In genomic region chr3:151499198-151499597, GRCh38 we compare ENCODE assay signal across 35 cellular contexts. TPM values are rescaled to one million over a fixed set of nuclear protein-coding genes. Genes with fewer than 3 reads are reported as not detected.
"Had no signal": no experiment of that assay in that cellular context is flagged by ENCODE, and none has a peak within 500 bp of the region (broad histone marks: within the 10 kb centered on the region; RNA-seq: fewer than 3 reads in every experiment).

No MANE protein-coding gene starts in this region.

- FAIRE-seq: astrocyte, colon, frontal cortex had no signal

- H3K4me1 ChIP-seq: esophagus muscularis mucosa had no signal

- H3K4me3 Mint-ChIP-seq: activated B cell treated with CpG ODN at 0.5 μM for 24 hours; activated CD4-positive, alpha-beta memory T cell treated with anti-CD3 and anti-CD28 coated beads, Interleukin-2, amount 10 ng/mL, durations not matched to agents 7 days and 5 days; activated CD4-positive, alpha-beta T cell treated with anti-CD3 and anti-CD28 coated beads, Interleukin-2, amount 10 ng/mL, durations not matched to agents 24 days and 14 days; activated naive CD8-positive, alpha-beta T cell; activated T-cell treated with anti-CD3 and anti-CD28 coated beads, Interleukin-2, amount 50 U/mL, for 24 hours; activated T-cell treated with anti-CD3 and anti-CD28 coated beads, Interleukin-2, amount 50 U/mL, for 72 hours; activated T-helper 17 cell treated with anti-CD3 and anti-CD28 coated beads, Interleukin-2, amount 50 U/mL, for 72 hours; effector memory CD8-positive, alpha-beta T cell; T-cell; T-helper 1 cell treated with Interleukin-12 subunit alpha and Interleukin-12 subunit beta and Interleukin-4 antibody, amounts not matched to agents 30 μg/mL and 1 μg/mL, for 36 hours had no signal

- H3K27ac ChIP-seq: brain microvascular endothelial cell, esophagus muscularis mucosa, WERI-Rb-1 had no signal

- ATAC-seq: activated CD4-positive, CD25-positive, alpha-beta regulatory T cell treated with anti-CD3 and anti-CD28 coated beads, Interleukin-2, amount 50 U/mL, for 24 hours; activated T-cell treated with anti-CD3 and anti-CD28 coated beads, Interleukin-2, amount 50 U/mL, for 72 hours; activated T-helper 17 cell treated with anti-CD3 and anti-CD28 coated beads, Interleukin-2, amount 50 U/mL, for 72 hours; effector memory CD8-positive, alpha-beta T cell; T-cell had no signal

- H3K27ac Mint-ChIP-seq: activated B cell treated with CpG ODN at 0.5 μM for 24 hours; activated CD4-positive, alpha-beta memory T cell treated with anti-CD3 and anti-CD28 coated beads, Interleukin-2, amount 10 ng/mL, durations not matched to agents 7 days and 5 days; activated CD4-positive, alpha-beta T cell treated with anti-CD3 and anti-CD28 coated beads, Interleukin-2, amount 10 ng/mL, durations not matched to agents 24 days and 14 days; activated naive CD8-positive, alpha-beta T cell; activated T-cell treated with anti-CD3 and anti-CD28 coated beads, Interleukin-2, amount 50 U/mL, for 24 hours; activated T-cell treated with anti-CD3 and anti-CD28 coated beads, Interleukin-2, amount 50 U/mL, for 72 hours; activated T-helper 17 cell treated with anti-CD3 and anti-CD28 coated beads, Interleukin-2, amount 50 U/mL, for 72 hours; effector memory CD8-positive, alpha-beta T cell; T-cell; T-helper 1 cell treated with Interleukin-12 subunit alpha and Interleukin-12 subunit beta and Interleukin-4 antibody, amounts not matched to agents 30 μg/mL and 1 μg/mL, for 36 hours had no signal

- H3K4me1 Mint-ChIP-seq: activated B cell treated with CpG ODN at 0.5 μM for 24 hours; activated CD4-positive, alpha-beta memory T cell treated with anti-CD3 and anti-CD28 coated beads, Interleukin-2, amount 10 ng/mL, durations not matched to agents 7 days and 5 days; activated CD4-positive, alpha-beta T cell treated with anti-CD3 and anti-CD28 coated beads, Interleukin-2, amount 10 ng/mL, durations not matched to agents 24 days and 14 days; activated T-helper 17 cell treated with anti-CD3 and anti-CD28 coated beads, Interleukin-2, amount 50 U/mL, for 72 hours; T-cell had no signal

- H3K9me3 ChIP-seq: esophagus muscularis mucosa had no signal

- H3K27me3 Mint-ChIP-seq: activated CD4-positive, alpha-beta memory T cell treated with anti-CD3 and anti-CD28 coated beads, Interleukin-2, amount 10 ng/mL, durations not matched to agents 7 days and 5 days; activated CD4-positive, alpha-beta T cell treated with anti-CD3 and anti-CD28 coated beads, Interleukin-2, amount 10 ng/mL, durations not matched to agents 24 days and 14 days; activated T-helper 17 cell treated with anti-CD3 and anti-CD28 coated beads, Interleukin-2, amount 50 U/mL, for 72 hours; T-cell had no signal

- H3K27me3 ChIP-seq: brain microvascular endothelial cell, esophagus muscularis mucosa had no signal

- DNase-seq: activated B cell treated with CpG ODN at 0.5 μM for 24 hours; activated CD4-positive, alpha-beta memory T cell treated with anti-CD3 and anti-CD28 coated beads, Interleukin-2, amount 10 ng/mL, durations not matched to agents 7 days and 5 days; activated CD4-positive, alpha-beta T cell treated with anti-CD3 and anti-CD28 coated beads, Interleukin-2, amount 10 ng/mL, durations not matched to agents 24 days and 14 days; activated CD4-positive, alpha-beta T cell treated with anti-CD3 and anti-CD28 coated beads, Interleukin-2, amount 50 U/mL, for 4 hours; activated CD8-positive, alpha-beta memory T cell treated with anti-CD3 and anti-CD28 coated beads, Interleukin-2, amount 50 U/mL, for 48 hours; activated effector memory CD4-positive, alpha-beta T cell treated with Interleukin-2 at 50 U/mL for 16 hours; activated gamma-delta T cell treated with Interleukin-2 at 50 U/mL for 16 hours; activated naive CD4-positive, alpha-beta T cell treated with anti-CD3 and anti-CD28 coated beads, Interleukin-2, amount 50 U/mL, for 16 hours; activated naive CD4-positive, alpha-beta T cell treated with Interleukin-2 at 50 U/mL for 16 hours; activated T-cell treated with anti-CD3 and anti-CD28 coated beads for 4 hours; activated T-cell treated with anti-CD3 and anti-CD28 coated beads, Interleukin-2, amount 50 U/mL, for 24 hours; activated T-cell treated with anti-CD3 and anti-CD28 coated beads, Interleukin-2, amount 50 U/mL, for 72 hours; amniotic stem cell; anterior cingulate cortex; brain microvascular endothelial cell; caudate nucleus; cortex of kidney; dermis blood vessel endothelial cell; effector CD4-positive, alpha-beta T cell; effector memory CD8-positive, alpha-beta T cell; erythroblast; foreskin fibroblast; SW 1271; T-cell; T1000; WERI-Rb-1 had no signal

- H3K36me3 ChIP-seq: brain microvascular endothelial cell, esophagus muscularis mucosa, WERI-Rb-1 had no signal

- H3K36me3 Mint-ChIP-seq: activated naive CD8-positive, alpha-beta T cell; T-cell had no signal

- H3K4me3 ChIP-seq: esophagus muscularis mucosa had no signal

- H3K9me3 Mint-ChIP-seq: activated CD4-positive, alpha-beta memory T cell treated with anti-CD3 and anti-CD28 coated beads, Interleukin-2, amount 10 ng/mL, durations not matched to agents 7 days and 5 days; activated CD4-positive, alpha-beta T cell treated with anti-CD3 and anti-CD28 coated beads, Interleukin-2, amount 10 ng/mL, durations not matched to agents 24 days and 14 days; activated T-cell treated with anti-CD3 and anti-CD28 coated beads, Interleukin-2, amount 50 U/mL, for 24 hours; activated T-cell treated with anti-CD3 and anti-CD28 coated beads, Interleukin-2, amount 50 U/mL, for 72 hours; activated T-helper 17 cell treated with anti-CD3 and anti-CD28 coated beads, Interleukin-2, amount 50 U/mL, for 72 hours; effector memory CD8-positive, alpha-beta T cell; T-cell; T-helper 1 cell treated with Interleukin-12 subunit alpha and Interleukin-12 subunit beta and Interleukin-4 antibody, amounts not matched to agents 30 μg/mL and 1 μg/mL, for 36 hours had no signal

RNA-seq across cellular contexts. Expression of gene IGSF10, which starts 38.3 kb away (rescaled TPM):
- total RNA-seq: activated B cell treated with CpG ODN at 0.5 μM for 24 hours; activated CD4-positive, alpha-beta memory T cell treated with anti-CD3 and anti-CD28 coated beads, Interleukin-2, amount 10 ng/mL, durations not matched to agents 7 days and 5 days; activated CD4-positive, alpha-beta T cell treated with anti-CD3 and anti-CD28 coated beads, Interleukin-2, amount 10 ng/mL, durations not matched to agents 24 days and 14 days; activated T-cell treated with anti-CD3 and anti-CD28 coated beads, Interleukin-2, amount 50 U/mL, for 72 hours; T-helper 2 cell treated with Interferon-gamma antibody and Interleukin-4, amounts not matched to agents 100 ng/mL and 5 ng/mL, for 36 hours had no signal
